ENCODE assay signal across 24 cellular contexts in the genomic region with DNA sequence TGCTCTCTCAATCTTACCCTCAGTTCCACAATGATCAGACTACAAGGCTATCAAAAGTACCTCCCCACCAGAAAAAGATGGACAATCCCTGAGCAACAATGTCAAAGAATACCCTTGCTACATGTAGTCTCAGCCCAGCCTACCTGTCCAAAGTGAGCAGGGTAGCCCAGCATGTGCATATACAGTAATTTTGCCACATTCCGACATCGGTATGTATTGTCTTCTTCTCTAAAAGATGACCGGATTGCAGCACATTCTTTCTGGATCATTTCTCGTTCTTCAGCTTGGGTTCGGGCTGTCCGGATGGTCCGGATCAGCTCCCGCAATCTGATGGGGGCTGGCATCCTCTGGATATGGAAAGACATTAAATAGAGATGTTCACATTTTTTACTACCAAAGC.
"Had no signal": no experiment of that assay in that cellular context is flagged by ENCODE, and none has a peak within 500 bp of the region (broad histone marks: within the 10 kb centered on the region; RNA-seq: fewer than 3 reads in every experiment).

No MANE protein-coding gene starts in this region.

- H3K27ac ChIP-seq: dorsolateral prefrontal cortex, epithelial cell of prostate, lower lobe of right lung, ovary, testis, tibial artery, upper lobe of left lung had no signal

- H3K27me3 ChIP-seq: dorsolateral prefrontal cortex, gastrocnemius medialis, ovary, testis, tibial artery, upper lobe of left lung had no signal

- ATAC-seq: esophagus mucosa; gastrocnemius medialis; left ventricle myocardium superior; lower lobe of right lung; naive thymus-derived CD4-positive, alpha-beta T cell; sciatic nerve; stimulated activated memory B cell treated with anti-CD40 and anti-IgM and Interleukin-4, amounts not matched to agents 10 μg/mL and 1 μg/mL and 100 μg/mL, for 72 hours; stimulated activated naive CD8-positive, alpha-beta T cell treated with anti-CD3 and anti-CD28 coated beads, Interleukin-15, Interleukin-2, amounts not matched to agents 100 U/mL and 50 U/mL, for 24 hours had no signal

- H3K4me3 Mint-ChIP-seq: naive thymus-derived CD4-positive, alpha-beta T cell; nephron; stimulated activated memory B cell treated with anti-CD40 and anti-IgM and Interleukin-4, amounts not matched to agents 10 μg/mL and 1 μg/mL and 100 μg/mL, for 72 hours had no signal

- H3K9me3 Mint-ChIP-seq: naive thymus-derived CD4-positive, alpha-beta T cell; nephron; stimulated activated memory B cell treated with anti-CD40 and anti-IgM and Interleukin-4, amounts not matched to agents 10 μg/mL and 1 μg/mL and 100 μg/mL, for 72 hours had no signal

- H3K27me3 Mint-ChIP-seq: naive thymus-derived CD4-positive, alpha-beta T cell; stimulated activated memory B cell treated with anti-CD40 and anti-IgM and Interleukin-4, amounts not matched to agents 10 μg/mL and 1 μg/mL and 100 μg/mL, for 72 hours had no signal

- H3K4me3 ChIP-seq: dorsolateral prefrontal cortex, gastrocnemius medialis, lower lobe of right lung, ovary, testis, tibial artery, upper lobe of left lung had no signal

- H3K36me3 ChIP-seq: ovary had no signal

- H3K9me3 ChIP-seq: gastrocnemius medialis, lower lobe of right lung, ovary, testis, tibial artery, upper lobe of left lung had no signal

- H3K27ac Mint-ChIP-seq: stimulated activated memory B cell treated with anti-CD40 and anti-IgM and Interleukin-4, amounts not matched to agents 10 μg/mL and 1 μg/mL and 100 μg/mL, for 72 hours had no signal

- DNase-seq: cerebellar nuclear complex; dorsolateral prefrontal cortex; effector CD4-positive, alpha-beta T cell; foreskin fibroblast; gastrocnemius medialis; head of caudate nucleus; left ventricle myocardium superior; lower lobe of right lung; midbrain; naive thymus-derived CD4-positive, alpha-beta T cell; occipital lobe; ovary; stimulated activated CD4-positive, alpha-beta T cell treated with anti-CD3 and anti-CD28 coated beads, Interleukin-2, amount 100 ng/mL, for 24 hours; stimulated activated CD4-positive, alpha-beta T cell treated with anti-CD3 and anti-CD28 coated beads, Interleukin-4, amount 100 ng/mL, for 24 hours; stimulated activated naive CD8-positive, alpha-beta T cell treated with anti-CD3 and anti-CD28 coated beads, Interleukin-15, Interleukin-2, amounts not matched to agents 100 U/mL and 50 U/mL, for 24 hours; substantia nigra; testis; tibial artery; upper lobe of left lung had no signal

- H3K4me1 Mint-ChIP-seq: nephron had no signal
